9 cellular contexts compared by ENCODE assay signal in the genomic region with DNA sequence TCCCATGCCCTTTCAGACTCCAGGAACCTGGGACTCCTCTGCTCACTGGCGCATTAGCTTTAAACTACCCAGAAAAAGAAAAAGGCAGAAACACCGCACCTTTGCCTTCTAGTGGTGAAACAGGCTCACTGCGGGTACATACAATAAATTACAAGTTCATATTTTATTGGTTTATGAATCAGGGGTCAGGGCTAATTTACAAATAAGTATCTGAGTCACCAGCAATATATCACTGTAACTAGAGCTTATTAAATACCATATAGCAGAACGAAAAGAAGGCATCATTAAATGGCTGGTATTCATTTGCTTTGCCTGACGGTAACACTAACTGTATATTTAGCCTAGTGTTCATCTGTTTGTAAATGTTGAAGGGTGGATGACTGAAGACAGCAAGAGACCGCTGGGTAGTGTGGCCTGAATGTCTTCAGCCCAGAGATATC. TPM values are rescaled to one million over a fixed set of nuclear protein-coding genes. Genes with fewer than 3 reads are reported as not detected.
DNase-seq lines count a peak whose midpoint lies in the region; ATAC-seq, FAIRE-seq and TF ChIP-seq lines count a peak whose summit lies in the region.
"Had no signal": no experiment of that assay in that cellular context is flagged by ENCODE, and none has a peak within 500 bp of the region (broad histone marks: within the 10 kb centered on the region; RNA-seq: fewer than 3 reads in every experiment).

No MANE protein-coding gene starts in this region.

- H3K9me3 ChIP-seq in astrocyte (ENCODE audit: insufficient read depth, low read depth, low read length), result no peaks in the 10 kb centered on the region

- H3K27ac Mint-ChIP-seq in GM23338 (no peak overlapping the region), astrocyte (ENCODE audit: unreplicated experiment) (no peak overlapping the region)
- H3K27ac Mint-ChIP-seq in stimulated activated naive B cell treated with anti-CD40 and anti-IgM and Interleukin-4, amounts not matched to agents 10 μg/mL and 1 μg/mL and 100 μg/mL, for 72 hours, result no peak overlapping the region

- H3K27ac ChIP-seq in GM23338 (ENCODE audit: low read depth) (no peak overlapping the region), astrocyte (ENCODE audit: low read depth, low read length) (no peak overlapping the region)
- H3K27ac ChIP-seq: skin epidermis had no signal

- DNase-seq in Caki2 (ENCODE audit: low read depth), result peak; percentile 54
- peak; percentile 76 for DNase-seq in GM23338 (ENCODE audit: low spot score)
- peak; percentile 62 for DNase-seq in NCI-H774 (lab: John Stamatoyannopoulos, UW)
- peak; percentile 27 for DNase-seq in astrocyte (ENCODE audit: low read depth)
- no peak for DNase-seq in kidney epithelial cell (ENCODE audit: low read depth)
- DNase-seq in stimulated activated naive B cell treated with anti-CD40 and anti-IgM and Interleukin-4, amounts not matched to agents 10 μg/mL and 1 μg/mL and 100 μg/mL, for 72 hours, result no peak
- DNase-seq in mesenteric fat pad (ENCODE audit: low spot score), result no peak

- H3K4me1 Mint-ChIP-seq in GM23338, result 0 out of 3 replicates have a peak, but pooled peaks cover 2% of the 10 kb centered on the region
- no peaks in the 10 kb centered on the region for H3K4me1 Mint-ChIP-seq in astrocyte (ENCODE audit: low read depth, unreplicated experiment)
- peaks cover 0 to 2% of the 10 kb centered on the region in 2 donors for H3K4me1 Mint-ChIP-seq in stimulated activated naive B cell treated with anti-CD40 and anti-IgM and Interleukin-4, amounts not matched to agents 10 μg/mL and 1 μg/mL and 100 μg/mL, for 72 hours

- H3K4me3 ChIP-seq in GM23338, result no peak overlapping the region
- H3K4me3 ChIP-seq in astrocyte (ENCODE audit: insufficient read depth, low read depth, low read length), result no peak overlapping the region
- H3K4me3 ChIP-seq in kidney epithelial cell (ENCODE audit: low read depth, low read length), result no peak overlapping the region
- H3K4me3 ChIP-seq: skin epidermis had no signal

- no peak overlapping the region for H3K9ac ChIP-seq in astrocyte (ENCODE audit: low read length)

- H3K9me3 Mint-ChIP-seq in GM23338 (peaks cover 9% of the 10 kb centered on the region), astrocyte (ENCODE audit: unreplicated experiment) (no peaks in the 10 kb centered on the region)
- no peaks in the 10 kb centered on the region for H3K9me3 Mint-ChIP-seq in stimulated activated naive B cell treated with anti-CD40 and anti-IgM and Interleukin-4, amounts not matched to agents 10 μg/mL and 1 μg/mL and 100 μg/mL, for 72 hours

- no peaks in the 10 kb centered on the region for H3K79me2 ChIP-seq in GM23338 (replicated peaks; ENCODE audit: insufficient read depth)
- no peaks in the 10 kb centered on the region for H3K79me2 ChIP-seq in astrocyte (ENCODE audit: insufficient read depth, low read length)

- H3K36me3 Mint-ChIP-seq in GM23338 (ENCODE audit: low read depth) (peaks cover 6% of the 10 kb centered on the region; the same call in 1 of the 3 replicates), astrocyte (ENCODE audit: low read depth, unreplicated experiment) (no peaks in the 10 kb centered on the region)
- H3K36me3 Mint-ChIP-seq in stimulated activated naive B cell treated with anti-CD40 and anti-IgM and Interleukin-4, amounts not matched to agents 10 μg/mL and 1 μg/mL and 100 μg/mL, for 72 hours, result no peaks in the 10 kb centered on the region

- H3K9me2 ChIP-seq in GM23338 (ENCODE audit: insufficient read depth), result no peaks in the 10 kb centered on the region

- H2AFZ ChIP-seq in GM23338 (no peak overlapping the region), astrocyte (ENCODE audit: low read depth, low read length) (no peak overlapping the region)

- in situ Hi-C loops in Caki2 (cut with HindIII; ENCODE audit: low pct_unique_long_range_greater_than_20kb, low sequenced_read_pairs), result no loop called here

- ATAC-seq in GM23338 (peak; percentile 35), GM18520 (IDR thresholded peaks at IDR 0.05; ENCODE audit: unreplicated experiment) (no peak)
- ATAC-seq in stimulated activated naive B cell treated with anti-CD40 and anti-IgM and Interleukin-4, amounts not matched to agents 10 μg/mL and 1 μg/mL and 100 μg/mL, for 72 hours (replicated peaks), result peak; percentile 53 to 57

- FAIRE-seq in astrocyte (lab: Jason Lieb, UNC), result no peak

- TF ChIP-seq CTCF in GM23338 (conservative IDR thresholded peaks at IDR 0.05; ENCODE audit: low read depth in 2 of 2), result peak; percentile 67 to 90
- peak; percentile 71 for TF ChIP-seq CTCF in astrocyte (IDR thresholded peaks at IDR 0.05; ENCODE audit: insufficient read depth, low read depth, low read length)
- TF ChIP-seq CTCF in kidney epithelial cell (IDR thresholded peaks at IDR 0.05; ENCODE audit: insufficient read depth, low read length, poor library complexity, severe bottlenecking), result peak; percentile 78

- H3K4me2 ChIP-seq in GM23338, result no peak overlapping the region
- no peak overlapping the region for H3K4me2 ChIP-seq in astrocyte (ENCODE audit: low read length)

- H4K20me1 ChIP-seq in GM23338 (replicated peaks; ENCODE audit: insufficient read depth) (no peaks in the 10 kb centered on the region), astrocyte (ENCODE audit: insufficient read depth, low read length) (no peaks in the 10 kb centered on the region)

- no peaks in the 10 kb centered on the region for H3K27me3 Mint-ChIP-seq in GM23338 (ENCODE audit: insufficient read depth, low read depth, poor library complexity)
- peaks cover 4% of the 10 kb centered on the region for H3K27me3 Mint-ChIP-seq in astrocyte (ENCODE audit: low read depth, unreplicated experiment)
- H3K27me3 Mint-ChIP-seq in stimulated activated naive B cell treated with anti-CD40 and anti-IgM and Interleukin-4, amounts not matched to agents 10 μg/mL and 1 μg/mL and 100 μg/mL, for 72 hours, result no peaks in the 10 kb centered on the region

- peaks cover 14% of the 10 kb centered on the region for H3K4me1 ChIP-seq in GM23338 (ENCODE audit: insufficient read depth)
- peaks cover 15% of the 10 kb centered on the region for H3K4me1 ChIP-seq in astrocyte (ENCODE audit: insufficient read depth, low read length)

- no peaks in the 10 kb centered on the region for H3F3A ChIP-seq in GM23338 (replicated peaks; ENCODE audit: low read depth)

- H3K4me3 Mint-ChIP-seq in GM23338 (no peak overlapping the region), astrocyte (ENCODE audit: unreplicated experiment) (no peak overlapping the region)
- H3K4me3 Mint-ChIP-seq in stimulated activated naive B cell treated with anti-CD40 and anti-IgM and Interleukin-4, amounts not matched to agents 10 μg/mL and 1 μg/mL and 100 μg/mL, for 72 hours, result no peak overlapping the region

- H3K27me3 ChIP-seq in GM23338 (ENCODE audit: insufficient read depth) (no peaks in the 10 kb centered on the region), astrocyte (ENCODE audit: insufficient read depth, low read length) (peaks cover 9% of the 10 kb centered on the region), kidney epithelial cell (ENCODE audit: control insufficient read depth, insufficient read depth, low read length) (no peaks in the 10 kb centered on the region)

- H3K36me3 ChIP-seq in GM23338 (ENCODE audit: insufficient read depth) (no peaks in the 10 kb centered on the region), astrocyte (ENCODE audit: insufficient read depth, low read length) (no peaks in the 10 kb centered on the region), kidney epithelial cell (ENCODE audit: control insufficient read depth, insufficient read depth, low read length) (no peaks in the 10 kb centered on the region)

TF ChIP-seq in GM23338, 12 proteins besides CTCF, POLR2A, EP300 and RAD21:
- TF ChIP-seq JUNB (IDR thresholded peaks at IDR 0.05; ENCODE audit: unreplicated experiment) (no peak), CREB1 (CRISPR knock-in tag; IDR thresholded peaks at IDR 0.05; ENCODE audit: low read depth) (no peak), EZH2 (IDR thresholded peaks at IDR 0.05; ENCODE audit: low read depth, unreplicated experiment) (no peak)
- TF ChIP-seq, protein P1, sequence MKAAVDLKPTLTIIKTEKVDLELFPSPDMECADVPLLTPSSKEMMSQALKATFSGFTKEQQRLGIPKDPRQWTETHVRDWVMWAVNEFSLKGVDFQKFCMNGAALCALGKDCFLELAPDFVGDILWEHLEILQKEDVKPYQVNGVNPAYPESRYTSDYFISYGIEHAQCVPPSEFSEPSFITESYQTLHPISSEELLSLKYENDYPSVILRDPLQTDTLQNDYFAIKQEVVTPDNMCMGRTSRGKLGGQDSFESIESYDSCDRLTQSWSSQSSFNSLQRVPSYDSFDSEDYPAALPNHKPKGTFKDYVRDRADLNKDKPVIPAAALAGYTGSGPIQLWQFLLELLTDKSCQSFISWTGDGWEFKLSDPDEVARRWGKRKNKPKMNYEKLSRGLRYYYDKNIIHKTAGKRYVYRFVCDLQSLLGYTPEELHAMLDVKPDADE (IDR thresholded peaks at IDR 0.05), result no peak

RNA-seq across cellular contexts. Expression of a gene that starts 26.9 kb away (rescaled TPM):
- 6.3 and 12.3 TPM in 2 replicates for total RNA-seq in Caki2 (2014; rRNA removed; shearing (Covaris generic); ENCODE audit: low replicate concordance)
- 22.1 and 27.5 TPM in 2 replicates for total RNA-seq in GM23338 (2014; rRNA removed; shearing (Covaris generic))
- polyA plus RNA-seq in GM23338 (2016; fragmentation: Nextera tagmentation; extraction: Ambion mirVana), result 29.4 and 32.1 TPM in 2 replicates
- total RNA-seq in astrocyte, result 5.1 and 5.9 TPM in 2 replicates
- 16.2 and 16.9 TPM in 2 replicates for total RNA-seq in kidney epithelial cell
- total RNA-seq in mesenteric fat pad, result 15.6 TPM

Comparison
In these comparisons a context has a peak if more than half of its experiments do, and no peak if none do; other contexts are left out.
1. DNase-seq: peak in Caki2 (single experiment), GM23338 (single experiment), NCI-H774 (single experiment) and astrocyte (single experiment); none in kidney epithelial cell (single experiment), stimulated activated naive B cell treated with anti-CD40 and anti-IgM and Interleukin-4, amounts not matched to agents 10 μg/mL and 1 μg/mL and 100 μg/mL, for 72 hours (single experiment) and mesenteric fat pad (single experiment).
2. Peak in every context shown above with its lines, with median percentiles within 50 percentile points of each other: CTCF ChIP-seq.